ENCODE assay signal across 8 cellular contexts in genomic region chrX:80812176-80812575, GRCh38. TPM values are rescaled to one million over a fixed set of nuclear protein-coding genes. Genes with fewer than 3 reads are reported as not detected.
DNase-seq lines count a peak whose midpoint lies in the region; ATAC-seq, FAIRE-seq and TF ChIP-seq lines count a peak whose summit lies in the region.

No MANE protein-coding gene starts in this region.

- no peak overlapping the region for H3K27ac Mint-ChIP-seq in activated naive CD8-positive, alpha-beta T cell treated with anti-CD3 and anti-CD28 coated beads, Interleukin-2, amount 50 U/mL, for 24 hours

- no peak overlapping the region for H3K4me3 ChIP-seq in cardiac muscle cell
- H3K4me3 ChIP-seq in mesendoderm (ENCODE audit: low read length) = no peak overlapping the region
- no peak overlapping the region for H3K4me3 ChIP-seq in kidney (ENCODE audit: low read length in 2 of 2)

- H3K79me1 ChIP-seq in mesendoderm (ENCODE audit: low read length) = no peaks in the 10 kb centered on the region

- no peak overlapping the region for H3K4ac ChIP-seq in mesendoderm (ENCODE audit: low read depth, low read length)

- peak overlapping the region; percentile 23 for H3K27ac ChIP-seq in cardiac muscle cell
- no peak overlapping the region for H3K27ac ChIP-seq in mesendoderm (ENCODE audit: low read depth, low read length)
- H3K27ac ChIP-seq in kidney (ENCODE audit: low read depth in 2 of 2, low read length in 2 of 2) = no peak overlapping the region

- no peak overlapping the region for H3K4me2 ChIP-seq in mesendoderm (ENCODE audit: low read length)

- no peaks in the 10 kb centered on the region for H3K9me3 Mint-ChIP-seq in activated naive CD8-positive, alpha-beta T cell treated with anti-CD3 and anti-CD28 coated beads, Interleukin-2, amount 50 U/mL, for 24 hours

- peak; percentile 44 to 62 for DNase-seq in cardiac muscle cell (ENCODE audit: low read depth in 1 of 2, low spot score in 1 of 2)
- DNase-seq in cardiac septum (ENCODE audit: low spot score) = no peak
- DNase-seq in NOMO-1 treated with dmso at 0.1 percent for 144 hours (lab: John Stamatoyannopoulos, UW; ENCODE audit: unreplicated experiment) = peak; percentile 17
- peak; percentile 14 for DNase-seq in activated naive CD8-positive, alpha-beta T cell treated with anti-CD3 and anti-CD28 coated beads, Interleukin-2, amount 50 U/mL, for 24 hours
- peak; percentile 76 for DNase-seq in mesendoderm
- no peak for DNase-seq in cortex of kidney (lab: John Stamatoyannopoulos, UW)
- no peak for DNase-seq in kidney

- H3K27me3 ChIP-seq in cardiac muscle cell = no peaks in the 10 kb centered on the region
- H3K27me3 ChIP-seq in mesendoderm (ENCODE audit: insufficient read depth, low read length, poor library complexity) = no peaks in the 10 kb centered on the region

- intact Hi-C loops in cardiac septum (cut with DNase I) = no loop called here
- intact Hi-C loops in kidney (cut with DNase I) = no loop called here

- peaks cover 2% of the 10 kb centered on the region for H3K79me2 ChIP-seq in mesendoderm (ENCODE audit: control insufficient read depth, insufficient read depth, low read length)

- no peak overlapping the region for H4K8ac ChIP-seq in mesendoderm (ENCODE audit: low read depth, low read length)

- H3K9ac ChIP-seq in mesendoderm (ENCODE audit: low read length) (no peak overlapping the region), kidney (ENCODE audit: low read length in 2 of 2) (no peak overlapping the region)

- no peak overlapping the region for H3K4me3 Mint-ChIP-seq in activated naive CD8-positive, alpha-beta T cell treated with anti-CD3 and anti-CD28 coated beads, Interleukin-2, amount 50 U/mL, for 24 hours

- H3K36me3 ChIP-seq in cardiac muscle cell (no peaks in the 10 kb centered on the region), mesendoderm (ENCODE audit: control insufficient read depth, insufficient read depth, low read length) (no peaks in the 10 kb centered on the region), kidney (ENCODE audit: control insufficient read depth in 1 of 2, insufficient read depth in 2 of 2, low read length in 2 of 2) (no peaks in the 10 kb centered on the region)

- H4K5ac ChIP-seq in mesendoderm (ENCODE audit: low read length) = no peak overlapping the region

- H3K4me1 Mint-ChIP-seq in activated naive CD8-positive, alpha-beta T cell treated with anti-CD3 and anti-CD28 coated beads, Interleukin-2, amount 50 U/mL, for 24 hours = peaks cover 22% of the 10 kb centered on the region

- no peaks in the 10 kb centered on the region for H3K4me1 ChIP-seq in cardiac muscle cell (ENCODE audit: low read depth)
- no peaks in the 10 kb centered on the region for H3K4me1 ChIP-seq in mesendoderm (ENCODE audit: control insufficient read depth, low read depth, low read length)
- H3K4me1 ChIP-seq in kidney (ENCODE audit: control insufficient read depth in 1 of 2, insufficient read depth in 1 of 2, low read depth in 1 of 2, low read length in 2 of 2) = no peaks in the 10 kb centered on the region

- H3K56ac ChIP-seq in mesendoderm (ENCODE audit: low read length) = no peak overlapping the region

- H3K18ac ChIP-seq in mesendoderm (ENCODE audit: low read length) = no peak overlapping the region

- H2BK15ac ChIP-seq in mesendoderm (replicated peaks; ENCODE audit: low read depth) = no peak overlapping the region

- H2BK5ac ChIP-seq in mesendoderm (ENCODE audit: low read length) = no peak overlapping the region

- TF ChIP-seq CTCF in cardiac muscle cell (IDR thresholded peaks at IDR 0.05; ENCODE audit: low read depth, low read length) (peak; percentile 37), kidney (IDR thresholded peaks at IDR 0.05; ENCODE audit: borderline replicate concordance, extremely low read depth, insufficient read depth) (no peak)

- no peak overlapping the region for H2AK5ac ChIP-seq in mesendoderm (ENCODE audit: low read length)

- H2BK120ac ChIP-seq in mesendoderm (ENCODE audit: low read depth, low read length) = no peak overlapping the region

- no peaks in the 10 kb centered on the region for H3K27me3 Mint-ChIP-seq in activated naive CD8-positive, alpha-beta T cell treated with anti-CD3 and anti-CD28 coated beads, Interleukin-2, amount 50 U/mL, for 24 hours

- FAIRE-seq in kidney (lab: Jason Lieb, UNC) = no peak

- H3K36me3 Mint-ChIP-seq in activated naive CD8-positive, alpha-beta T cell treated with anti-CD3 and anti-CD28 coated beads, Interleukin-2, amount 50 U/mL, for 24 hours (ENCODE audit: low read depth) = no peaks in the 10 kb centered on the region

- no CpG with 5 or more reads among the region's 1 CpG for WGBS in mesendoderm (ENCODE audit: extremely low coverage, insufficient coverage, low lambda C conversion rate)

- ATAC-seq in HG02678 (IDR thresholded peaks at IDR 0.05; ENCODE audit: unreplicated experiment) = peak; percentile 37
- ATAC-seq in activated naive CD8-positive, alpha-beta T cell treated with anti-CD3 and anti-CD28 coated beads, Interleukin-2, amount 50 U/mL, for 24 hours = no peak

- no peaks in the 10 kb centered on the region for H3K9me3 ChIP-seq in cardiac muscle cell (ENCODE audit: low read depth)
- no peaks in the 10 kb centered on the region for H3K9me3 ChIP-seq in kidney (ENCODE audit: control insufficient read depth in 1 of 2, low read length in 2 of 2)

- no peak overlapping the region for H3K23ac ChIP-seq in mesendoderm (ENCODE audit: low read length)

RNA-seq across cellular contexts. Expression of gene BRWD3, which starts 2.5 kb away (rescaled TPM):
- total RNA-seq in cardiac muscle cell (8.8 and 13.6 TPM in 2 replicates), cardiac septum (5.6 TPM), kidney (26.7 TPM)
- polyA plus RNA-seq in cardiac muscle cell (3.1 TPM in 2 replicates), kidney (ENCODE audit: insufficient read depth, low read depth, low replicate concordance) (0.84 TPM)
- polyA plus RNA-seq in mesendoderm (2013, experiment 1 of 2) = 10.1 TPM
- 10.2 TPM for polyA plus RNA-seq in mesendoderm (2013, experiment 2 of 2)

Comparison
In these comparisons a context has a peak if more than half of its experiments do, and no peak if none do; other contexts are left out.
1. DNase-seq: peak in cardiac muscle cell (2 of 2), NOMO-1 treated with dmso at 0.1 percent for 144 hours (single experiment), activated naive CD8-positive, alpha-beta T cell treated with anti-CD3 and anti-CD28 coated beads, Interleukin-2, amount 50 U/mL, for 24 hours (single experiment) and mesendoderm (single experiment); none in cardiac septum (single experiment), cortex of kidney (single experiment) and kidney (single experiment).